In the genomic region with DNA sequence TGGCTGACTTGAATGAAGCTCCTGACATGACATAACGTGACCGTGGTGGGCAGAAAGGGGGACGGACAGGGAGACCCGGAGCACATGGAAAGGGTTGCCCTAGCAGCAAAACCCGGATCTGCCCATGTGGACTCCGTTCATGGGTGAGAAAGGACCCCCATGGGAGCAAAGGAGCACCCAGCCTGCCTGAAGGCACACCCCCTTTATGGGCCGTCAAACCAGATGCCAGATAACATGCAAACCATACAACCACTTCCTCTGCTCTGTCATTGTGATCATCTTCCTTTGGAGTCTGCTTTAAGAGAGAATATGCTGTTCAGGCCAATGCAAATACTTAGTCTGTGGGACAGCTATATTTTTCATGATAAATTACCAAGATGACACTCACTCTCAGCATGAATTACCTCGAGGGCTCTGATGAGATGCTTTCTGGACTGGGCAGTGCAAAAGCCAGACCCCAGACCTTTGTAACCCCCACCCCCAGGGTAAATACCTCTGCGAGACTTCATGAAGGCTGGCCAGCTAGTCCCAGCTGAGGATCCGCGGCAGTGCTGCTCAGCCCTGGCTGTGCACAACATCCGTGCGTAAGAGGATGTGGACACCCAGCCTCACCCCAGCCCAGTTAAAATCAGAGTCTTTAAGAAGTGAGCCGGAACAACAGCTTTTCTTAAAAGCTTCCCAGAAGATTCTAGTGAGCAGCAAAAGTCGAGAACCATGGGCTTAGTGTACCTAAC, we compare ENCODE assay signal across 11 cellular contexts.
A peak's percentile ranks its signal among the peaks of the same experiment; 100 is the strongest.
DNase-seq lines count a peak whose midpoint lies in the region; ATAC-seq and TF ChIP-seq lines count a peak whose summit lies in the region.
"Had no signal": no experiment of that assay in that cellular context is flagged by ENCODE, and none has a peak within 500 bp of the region (broad histone marks: within the 10 kb centered on the region; RNA-seq: fewer than 3 reads in every experiment).

No MANE protein-coding gene starts in this region.

- ATAC-seq in HG02852 (IDR thresholded peaks at IDR 0.05; ENCODE audit: unreplicated experiment) = peak; percentile 62
- peak; percentile 61 for ATAC-seq in T-helper 17 cell

- peaks cover 2% of the 10 kb centered on the region for H3K9me3 Mint-ChIP-seq in activated CD4-positive, alpha-beta T cell treated with anti-CD3 and anti-CD28 coated beads, Interleukin-2, amount 10 ng/mL, durations not matched to agents 7 days and 5 days
- H3K9me3 Mint-ChIP-seq in osteocyte (ENCODE audit: unreplicated experiment) = no peaks in the 10 kb centered on the region
- H3K9me3 Mint-ChIP-seq: neural crest cell had no signal

- H3K9me3 ChIP-seq in T-helper 17 cell (ENCODE audit: control insufficient read depth, low read length, poor library complexity, severe bottlenecking) = no peaks in the 10 kb centered on the region

- CTCF ChIA-PET in activated CD4-positive, alpha-beta T cell treated with anti-CD3 and anti-CD28 coated beads, Interleukin-2, amount 10 ng/mL, durations not matched to agents 7 days and 5 days (lab: Charles Lee) = interaction anchor here (0.5 to 1.2 kb wide), 3 partner anchors 16 to 73 kb away, joined by 3 to 4 read pairs (median 3); no protein-coding TSS in a partner anchor

- H3K4me1 Mint-ChIP-seq in activated CD4-positive, alpha-beta T cell treated with anti-CD3 and anti-CD28 coated beads, Interleukin-2, amount 10 ng/mL, durations not matched to agents 7 days and 5 days = peaks cover 19% of the 10 kb centered on the region
- H3K4me1 Mint-ChIP-seq in T-helper 17 cell (peaks cover 2% of the 10 kb centered on the region), osteocyte (ENCODE audit: unreplicated experiment) (peaks cover 53% of the 10 kb centered on the region)

- peak; percentile 42 for DNase-seq in activated CD4-positive, alpha-beta T cell treated with anti-CD3 and anti-CD28 coated beads, Interleukin-2, amount 10 ng/mL, durations not matched to agents 7 days and 5 days
- DNase-seq in activated CD4-positive, alpha-beta T cell treated with anti-CD3 and anti-CD28 coated beads for 1 hour = no peak
- DNase-seq in T-helper 17 cell = no peak
- DNase-seq in osteocyte (ENCODE audit: extremely low spot score, unreplicated experiment) = no peak
- no peak for DNase-seq in anterior cingulate cortex (lab: John Stamatoyannopoulos, UW)
- no peak for DNase-seq in foreskin melanocyte
- no peak for DNase-seq in cerebellum (ENCODE audit: low spot score)
- DNase-seq: dorsolateral prefrontal cortex, Right ventricle myocardium superior had no signal

- TF ChIP-seq CTCF in osteocyte (IDR thresholded peaks at IDR 0.05) = no peak

- no peaks in the 10 kb centered on the region for H3K36me3 Mint-ChIP-seq in activated CD4-positive, alpha-beta T cell treated with anti-CD3 and anti-CD28 coated beads, Interleukin-2, amount 10 ng/mL, durations not matched to agents 7 days and 5 days (ENCODE audit: low read depth)
- H3K36me3 Mint-ChIP-seq in T-helper 17 cell (ENCODE audit: low read depth) (peaks cover 5% of the 10 kb centered on the region), osteocyte (ENCODE audit: unreplicated experiment) (no peaks in the 10 kb centered on the region)

- H3K27ac Mint-ChIP-seq in activated CD4-positive, alpha-beta T cell treated with anti-CD3 and anti-CD28 coated beads, Interleukin-2, amount 10 ng/mL, durations not matched to agents 7 days and 5 days = peak overlapping the region; percentile 86
- no peak overlapping the region for H3K27ac Mint-ChIP-seq in T-helper 17 cell
- H3K27ac Mint-ChIP-seq in osteocyte (ENCODE audit: unreplicated experiment) = peak overlapping the region; percentile 93

- H3K4me3 Mint-ChIP-seq in activated CD4-positive, alpha-beta T cell treated with anti-CD3 and anti-CD28 coated beads, Interleukin-2, amount 10 ng/mL, durations not matched to agents 7 days and 5 days = no peak overlapping the region
- H3K4me3 Mint-ChIP-seq in T-helper 17 cell (peak overlapping the region; percentile 15), osteocyte (ENCODE audit: unreplicated experiment) (no peak overlapping the region)
- H3K4me3 Mint-ChIP-seq: neural crest cell had no signal

- POLR2A ChIA-PET in activated CD4-positive, alpha-beta T cell treated with anti-CD3 and anti-CD28 coated beads, Interleukin-2, amount 10 ng/mL, durations not matched to agents 7 days and 5 days (lab: Charles Lee) = no interaction called here

- H3K27me3 Mint-ChIP-seq in activated CD4-positive, alpha-beta T cell treated with anti-CD3 and anti-CD28 coated beads, Interleukin-2, amount 10 ng/mL, durations not matched to agents 7 days and 5 days = no peaks in the 10 kb centered on the region
- peaks cover 23% of the 10 kb centered on the region for H3K27me3 Mint-ChIP-seq in T-helper 17 cell
- no peaks in the 10 kb centered on the region for H3K27me3 Mint-ChIP-seq in osteocyte (ENCODE audit: unreplicated experiment)
